Comparison of ENCODE assay signal across 8 cellular contexts in genomic region chr10:121921541-121921940, GRCh38. TPM values are rescaled to one million over a fixed set of nuclear protein-coding genes. Genes with fewer than 3 reads are reported as not detected.
DNase-seq lines count a peak whose midpoint lies in the region; ATAC-seq and TF ChIP-seq lines count a peak whose summit lies in the region.
"Not testable (repeated sequence)": the region's sequence is repeated elsewhere in the genome, so short reads cannot be mapped to it uniquely, and the experiment has no call there.

No MANE protein-coding gene starts in this region.

- not testable (repeated sequence) for BruUV-seq in Caco-2 (replicated peaks; lab: Mats Ljungman, UMichigan)

- POLR2A ChIA-PET in Caco-2 (lab: Charles Lee): not testable (repeated sequence)

- not testable (repeated sequence) for H3K4me3 Mint-ChIP-seq in Caco-2 (ENCODE audit: unreplicated experiment)
- H3K4me3 Mint-ChIP-seq in neural crest cell: peak overlapping the region; percentile 52

- H3K9me3 ChIP-seq in Caco-2; ectodermal cell (ENCODE audit: control insufficient read depth, low read length): not testable (repeated sequence)

- H3K4me1 Mint-ChIP-seq in Caco-2 (ENCODE audit: low read depth, unreplicated experiment) (peaks cover 14% of the 10 kb centered on the region), neural crest cell (peaks cover 44% of the 10 kb centered on the region)

- H3K4me1 ChIP-seq in Caco-2 (peaks cover 16% of the 10 kb centered on the region), ectodermal cell (ENCODE audit: control insufficient read depth, insufficient read depth, low read length) (peaks cover 14% of the 10 kb centered on the region)

- intact Hi-C loops in Caco-2 (cut with micrococcal nuclease; ENCODE audit: unreplicated experiment); Right ventricle myocardium inferior (cut with DNase I): not testable (repeated sequence)

- H3K36me3 ChIP-seq in Caco-2 (ENCODE audit: control insufficient read depth, insufficient read depth, low read length): not testable (repeated sequence)
- H3K36me3 ChIP-seq in ectodermal cell (ENCODE audit: control insufficient read depth, insufficient read depth, low read length): peaks cover 14% of the 10 kb centered on the region

- H3K4me3 ChIP-seq in Caco-2 (ENCODE audit: low read depth, low read length); ectodermal cell (ENCODE audit: insufficient read depth, low read depth, low read length): not testable (repeated sequence)

- H3K27me3 Mint-ChIP-seq in Caco-2 (ENCODE audit: insufficient read depth, unreplicated experiment); neural crest cell (ENCODE audit: low read depth): not testable (repeated sequence)

- H3K27ac Mint-ChIP-seq in Caco-2 (ENCODE audit: unreplicated experiment) (peak overlapping the region; percentile 18), neural crest cell (ENCODE audit: unreplicated experiment) (peak overlapping the region; percentile 97)

- WGBS in ectodermal cell, 2 experiments: 54 to 58% methylated on average over 7 of the region's 7 CpGs

- CTCF ChIA-PET in Caco-2 (lab: Charles Lee): interaction anchor here (0.7 kb wide), 1 partner anchor 14 kb away, joined by 7 read pairs; no protein-coding TSS in a partner anchor

- not testable (repeated sequence) for DNase-seq in Caco-2; Right ventricle myocardium inferior (ENCODE audit: missing footprints)
- DNase-seq in OCI-M1 (lab: John Stamatoyannopoulos, UW): peak; percentile 51
- DNase-seq in iris pigment epithelial cell (ENCODE audit: low read depth): peak; percentile 55
- peak; percentile 12 for DNase-seq in neural crest cell (ENCODE audit: low read depth, low spot score)
- DNase-seq in substantia nigra (lab: John Stamatoyannopoulos, UW): peak in 17 of 49 donors; percentile 2 to 71 (median 21)

- TF ChIP-seq CTCF in Caco-2 (IDR thresholded peaks at IDR 0.05; ENCODE audit: insufficient read depth in 1 of 2, low read depth in 1 of 2, low read length in 1 of 2, severe bottlenecking in 1 of 2, unreplicated experiment in 1 of 2); neural crest cell (conservative IDR thresholded peaks at IDR 0.05): not testable (repeated sequence)

- not testable (repeated sequence) for H3K27me3 ChIP-seq in Caco-2 (replicated peaks; ENCODE audit: control insufficient read depth, insufficient read depth, low read length); ectodermal cell (ENCODE audit: control insufficient read depth, insufficient read depth, low read length, poor library complexity, severe bottlenecking)

- H3K27ac ChIP-seq in angular gyrus (ENCODE audit: low read depth, low read length) (peak overlapping the region; percentile 58), ectodermal cell (ENCODE audit: insufficient read depth, low read depth, low read length, poor library complexity, severe bottlenecking) (peak overlapping the region; percentile 83), substantia nigra (ENCODE audit: low read depth, low read length, poor library complexity, severe bottlenecking) (peak overlapping the region; percentile 73)

- H3K36me3 Mint-ChIP-seq in Caco-2 (ENCODE audit: insufficient read depth, unreplicated experiment) (peaks cover 64% of the 10 kb centered on the region), neural crest cell (ENCODE audit: low read depth) (peaks cover 12% of the 10 kb centered on the region)

- ATAC-seq in Right ventricle myocardium inferior: peak; percentile 40

- not testable (repeated sequence) for H3K9me3 Mint-ChIP-seq in Caco-2 (ENCODE audit: unreplicated experiment); neural crest cell

RNA-seq across cellular contexts. Expression of gene ATE1, which starts 6.3 kb away (rescaled TPM):
- total RNA-seq in Caco-2 (2022) (75.2 and 76.9 TPM in 2 replicates), Right ventricle myocardium inferior (31.5 TPM), neural crest cell (26.0 and 27.6 TPM in 2 replicates)
- 26.3 TPM for polyA plus RNA-seq in ectodermal cell (2013, experiment 1 of 4)
- 25.2 TPM for polyA plus RNA-seq in ectodermal cell (2013, experiment 2 of 4)
- polyA plus RNA-seq in ectodermal cell (2013, experiment 3 of 4): 17.9 TPM
- 21.3 TPM for polyA plus RNA-seq in ectodermal cell (2013, experiment 4 of 4)

RNA-seq across cellular contexts. Expression of gene NSMCE4A, which starts 53.5 kb away (rescaled TPM):
- total RNA-seq in Caco-2 (2022) (106 and 111 TPM in 2 replicates), Right ventricle myocardium inferior (26.6 TPM), neural crest cell (85.0 and 87.5 TPM in 2 replicates)
- 110 TPM for polyA plus RNA-seq in ectodermal cell (2013, experiment 1 of 4)
- polyA plus RNA-seq in ectodermal cell (2013, experiment 2 of 4): 115 TPM
- polyA plus RNA-seq in ectodermal cell (2013, experiment 3 of 4): 114 TPM
- 110 TPM for polyA plus RNA-seq in ectodermal cell (2013, experiment 4 of 4)
